ENCODE assay signal across 13 cellular contexts in the genomic region with DNA sequence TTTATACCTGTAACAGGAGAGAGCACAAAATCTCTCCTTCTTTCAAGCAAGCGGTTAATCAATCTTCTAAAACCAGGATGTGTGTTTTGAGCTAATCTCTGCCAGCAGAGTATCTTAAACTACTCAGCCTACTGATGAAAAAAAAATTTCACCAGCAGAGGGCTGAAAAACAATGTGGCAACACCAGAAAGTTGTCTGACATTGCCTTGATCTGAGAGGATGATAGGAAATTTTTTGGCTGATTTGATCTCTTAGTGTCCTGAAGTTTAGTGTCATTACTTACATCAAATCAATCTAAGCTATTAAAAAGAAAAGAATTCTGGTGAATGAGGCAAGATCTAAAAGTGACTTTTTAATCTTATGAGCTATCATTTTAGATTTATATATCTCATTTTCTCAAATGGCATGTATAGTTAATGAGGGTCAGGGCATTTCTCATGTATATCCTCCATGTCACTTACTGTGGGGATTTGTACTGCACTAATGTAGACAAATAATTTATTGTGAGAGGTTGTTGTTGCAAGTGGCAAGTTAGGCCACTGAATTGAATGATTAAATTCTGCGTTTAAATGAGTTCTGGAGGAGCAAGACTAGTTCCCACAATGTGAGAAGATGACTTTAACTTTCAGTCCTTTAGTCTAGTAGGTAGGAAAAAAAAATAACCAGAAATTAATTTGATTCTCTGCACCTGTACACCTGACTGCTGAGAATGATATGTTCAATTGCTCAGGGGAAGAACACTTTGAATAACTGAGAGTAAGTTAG. TPM values are rescaled to one million over a fixed set of nuclear protein-coding genes. Genes with fewer than 3 reads are reported as not detected.
A peak's percentile ranks its signal among the peaks of the same experiment; 100 is the strongest.
DNase-seq lines count a peak whose midpoint lies in the region; ATAC-seq and TF ChIP-seq lines count a peak whose summit lies in the region.
"Had no signal": no experiment of that assay in that cellular context is flagged by ENCODE, and none has a peak within 500 bp of the region (broad histone marks: within the 10 kb centered on the region; RNA-seq: fewer than 3 reads in every experiment).

No MANE protein-coding gene starts in this region.

- no peak overlapping the region for H3K4me3 ChIP-seq in choroid plexus epithelial cell (ENCODE audit: low read depth, low read length)

- peak; percentile 46 for TF ChIP-seq CTCF in choroid plexus epithelial cell (conservative IDR thresholded peaks at IDR 0.05; ENCODE audit: low read depth, low read length)
- TF ChIP-seq CTCF in mesothelial cell of epicardium (IDR thresholded peaks at IDR 0.05; ENCODE audit: unreplicated experiment): peak; percentile 34

- peak overlapping the region; percentile 5 for H3K27ac Mint-ChIP-seq in mesothelial cell of epicardium
- H3K27ac Mint-ChIP-seq: activated naive CD4-positive, alpha-beta T cell treated with anti-CD3 and anti-CD28 coated beads for 36 hours; stimulated activated naive CD8-positive, alpha-beta T cell treated with anti-CD3 and anti-CD28 coated beads, Interleukin-15, amount 100 ng/mL, for 72 hours had no signal

- DNase-seq in AG08395 (ENCODE audit: low spot score): peak; percentile 27
- peak; percentile 7 to 11 for DNase-seq in Kasumi-1 (lab: John Stamatoyannopoulos, UW)
- peak; percentile 50 for DNase-seq in choroid plexus epithelial cell (ENCODE audit: low read depth)
- no peak for DNase-seq in mesothelial cell of epicardium (ENCODE audit: low spot score in 2 of 2, unreplicated experiment in 2 of 2)
- DNase-seq in germinal center (ENCODE audit: low spot score): no peak
- no peak for DNase-seq in NCI-H2081 (lab: John Stamatoyannopoulos, UW)
- DNase-seq: activated CD4-positive, alpha-beta T cell treated with anti-CD3 and anti-CD28 coated beads for 1 hour; activated naive CD4-positive, alpha-beta T cell treated with anti-CD3 and anti-CD28 coated beads for 36 hours; COR-L47; NCI-H1436; stimulated activated naive CD8-positive, alpha-beta T cell treated with anti-CD3 and anti-CD28 coated beads, Interleukin-15, amount 100 ng/mL, for 72 hours had no signal

- ATAC-seq in HG03521 (IDR thresholded peaks at IDR 0.05; ENCODE audit: unreplicated experiment): no peak
- ATAC-seq in GM21576 (IDR thresholded peaks at IDR 0.05; ENCODE audit: unreplicated experiment): no peak
- ATAC-seq: stimulated activated naive CD8-positive, alpha-beta T cell treated with anti-CD3 and anti-CD28 coated beads, Interleukin-15, amount 100 ng/mL, for 72 hours had no signal

- peaks cover 29% of the 10 kb centered on the region for H3K36me3 Mint-ChIP-seq in mesothelial cell of epicardium

- H3K4me3 Mint-ChIP-seq in mesothelial cell of epicardium: no peak overlapping the region
- H3K4me3 Mint-ChIP-seq: activated naive CD4-positive, alpha-beta T cell treated with anti-CD3 and anti-CD28 coated beads for 36 hours; stimulated activated naive CD8-positive, alpha-beta T cell treated with anti-CD3 and anti-CD28 coated beads, Interleukin-15, amount 100 ng/mL, for 72 hours had no signal

- H3K9me3 Mint-ChIP-seq in mesothelial cell of epicardium: no peaks in the 10 kb centered on the region
- H3K9me3 Mint-ChIP-seq: activated naive CD4-positive, alpha-beta T cell treated with anti-CD3 and anti-CD28 coated beads for 36 hours; stimulated activated naive CD8-positive, alpha-beta T cell treated with anti-CD3 and anti-CD28 coated beads, Interleukin-15, amount 100 ng/mL, for 72 hours had no signal

- no peaks in the 10 kb centered on the region for H3K27me3 Mint-ChIP-seq in mesothelial cell of epicardium (ENCODE audit: low read depth)

- peaks cover 22% of the 10 kb centered on the region for H3K4me1 Mint-ChIP-seq in mesothelial cell of epicardium

RNA-seq across cellular contexts. Expression of a gene that starts 10.8 kb away (rescaled TPM):
- total RNA-seq in mesothelial cell of epicardium: 67.8 to 77.6 TPM (median 72.7 TPM) in 3 replicates
- total RNA-seq: activated naive CD4-positive, alpha-beta T cell treated with anti-CD3 and anti-CD28 coated beads for 36 hours had no signal

Comparison
In these comparisons a context has a peak if more than half of its experiments do, and no peak if none do; other contexts are left out.
1. DNase-seq: peak in AG08395 (single experiment), Kasumi-1 (2 of 2) and choroid plexus epithelial cell (single experiment); none in mesothelial cell of epicardium (0 of 2), germinal center (single experiment) and NCI-H2081 (0 of 2).